Comparison of ENCODE assay signal across 1 cellular context in the genomic region with DNA sequence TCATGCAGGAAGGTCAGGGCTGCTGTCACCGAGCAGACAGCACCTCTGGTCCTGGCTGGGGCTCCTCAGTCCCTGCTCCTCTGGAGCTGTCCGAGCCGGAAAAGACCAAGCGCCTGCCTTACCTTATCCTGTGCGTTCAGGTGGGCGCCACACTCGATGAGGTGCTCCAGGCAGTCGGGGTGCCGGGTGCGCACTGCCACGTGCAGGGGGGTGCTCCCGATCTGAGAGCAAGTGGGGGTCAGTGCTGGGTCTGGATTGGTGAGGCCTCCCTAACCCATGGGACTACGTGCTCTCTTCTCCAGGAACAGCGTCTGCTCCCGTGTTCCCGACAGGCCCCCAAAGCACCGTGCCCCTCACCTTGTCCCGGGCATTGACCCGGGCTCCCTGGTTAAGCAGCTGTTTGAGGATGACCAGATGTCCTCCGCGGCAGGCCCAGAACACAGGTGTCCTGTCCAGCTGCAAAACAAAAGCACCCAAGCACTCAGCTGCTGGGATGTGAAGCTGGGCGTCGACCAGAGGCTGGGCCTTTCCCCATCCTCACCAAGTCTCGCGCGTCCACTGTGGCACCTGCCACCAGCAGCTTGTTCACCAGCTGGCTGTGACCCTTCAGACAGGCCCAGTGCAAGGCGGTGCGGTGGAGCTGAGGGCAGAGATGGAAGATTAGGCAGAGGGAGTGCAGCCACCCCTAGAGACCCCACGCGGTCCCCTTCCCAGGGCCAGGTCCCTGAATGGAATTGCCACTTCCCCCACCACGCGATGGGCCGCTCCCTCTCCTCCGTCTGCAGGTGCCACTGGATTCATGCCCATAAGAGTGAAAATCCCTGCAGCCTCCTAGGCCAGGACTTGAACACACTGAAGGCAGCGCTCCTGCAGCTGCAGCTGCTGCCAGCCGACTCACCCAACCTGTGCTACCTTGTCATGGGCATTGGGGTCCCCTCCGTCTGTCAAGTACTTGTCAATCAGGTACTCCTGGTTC.
TF ChIP-seq lines count a peak whose summit lies in the region.

No MANE protein-coding gene starts in this region.

TF ChIP-seq in HepG2, 621 proteins besides CTCF, POLR2A, EP300 and RAD21 (continued from another document and continues in another):
- TF ChIP-seq, protein P1, sequence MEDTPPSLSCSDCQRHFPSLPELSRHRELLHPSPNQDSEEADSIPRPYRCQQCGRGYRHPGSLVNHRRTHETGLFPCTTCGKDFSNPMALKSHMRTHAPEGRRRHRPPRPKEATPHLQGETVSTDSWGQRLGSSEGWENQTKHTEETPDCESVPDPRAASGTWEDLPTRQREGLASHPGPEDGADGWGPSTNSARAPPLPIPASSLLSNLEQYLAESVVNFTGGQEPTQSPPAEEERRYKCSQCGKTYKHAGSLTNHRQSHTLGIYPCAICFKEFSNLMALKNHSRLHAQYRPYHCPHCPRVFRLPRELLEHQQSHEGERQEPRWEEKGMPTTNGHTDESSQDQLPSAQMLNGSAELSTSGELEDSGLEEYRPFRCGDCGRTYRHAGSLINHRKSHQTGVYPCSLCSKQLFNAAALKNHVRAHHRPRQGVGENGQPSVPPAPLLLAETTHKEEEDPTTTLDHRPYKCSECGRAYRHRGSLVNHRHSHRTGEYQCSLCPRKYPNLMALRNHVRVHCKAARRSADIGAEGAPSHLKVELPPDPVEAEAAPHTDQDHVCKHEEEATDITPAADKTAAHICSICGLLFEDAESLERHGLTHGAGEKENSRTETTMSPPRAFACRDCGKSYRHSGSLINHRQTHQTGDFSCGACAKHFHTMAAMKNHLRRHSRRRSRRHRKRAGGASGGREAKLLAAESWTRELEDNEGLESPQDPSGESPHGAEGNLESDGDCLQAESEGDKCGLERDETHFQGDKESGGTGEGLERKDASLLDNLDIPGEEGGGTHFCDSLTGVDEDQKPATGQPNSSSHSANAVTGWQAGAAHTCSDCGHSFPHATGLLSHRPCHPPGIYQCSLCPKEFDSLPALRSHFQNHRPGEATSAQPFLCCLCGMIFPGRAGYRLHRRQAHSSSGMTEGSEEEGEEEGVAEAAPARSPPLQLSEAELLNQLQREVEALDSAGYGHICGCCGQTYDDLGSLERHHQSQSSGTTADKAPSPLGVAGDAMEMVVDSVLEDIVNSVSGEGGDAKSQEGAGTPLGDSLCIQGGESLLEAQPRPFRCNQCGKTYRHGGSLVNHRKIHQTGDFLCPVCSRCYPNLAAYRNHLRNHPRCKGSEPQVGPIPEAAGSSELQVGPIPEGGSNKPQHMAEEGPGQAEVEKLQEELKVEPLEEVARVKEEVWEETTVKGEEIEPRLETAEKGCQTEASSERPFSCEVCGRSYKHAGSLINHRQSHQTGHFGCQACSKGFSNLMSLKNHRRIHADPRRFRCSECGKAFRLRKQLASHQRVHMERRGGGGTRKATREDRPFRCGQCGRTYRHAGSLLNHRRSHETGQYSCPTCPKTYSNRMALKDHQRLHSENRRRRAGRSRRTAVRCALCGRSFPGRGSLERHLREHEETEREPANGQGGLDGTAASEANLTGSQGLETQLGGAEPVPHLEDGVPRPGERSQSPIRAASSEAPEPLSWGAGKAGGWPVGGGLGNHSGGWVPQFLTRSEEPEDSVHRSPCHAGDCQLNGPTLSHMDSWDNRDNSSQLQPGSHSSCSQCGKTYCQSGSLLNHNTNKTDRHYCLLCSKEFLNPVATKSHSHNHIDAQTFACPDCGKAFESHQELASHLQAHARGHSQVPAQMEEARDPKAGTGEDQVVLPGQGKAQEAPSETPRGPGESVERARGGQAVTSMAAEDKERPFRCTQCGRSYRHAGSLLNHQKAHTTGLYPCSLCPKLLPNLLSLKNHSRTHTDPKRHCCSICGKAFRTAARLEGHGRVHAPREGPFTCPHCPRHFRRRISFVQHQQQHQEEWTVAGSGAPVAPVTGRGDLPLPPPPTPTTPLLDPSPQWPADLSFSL (CRISPR knock-in tag; IDR thresholded peaks at IDR 0.05) = no peak
- TF ChIP-seq, protein P2, sequence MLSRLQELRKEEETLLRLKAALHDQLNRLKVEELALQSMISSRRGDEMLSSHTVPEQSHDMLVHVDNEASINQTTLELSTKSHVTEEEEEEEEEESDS (CRISPR knock-in tag; IDR thresholded peaks at IDR 0.05; ENCODE audit: borderline replicate concordance) = no peak
- no peak for TF ChIP-seq PTBP1 (IDR thresholded peaks at IDR 0.05; ENCODE audit: low read depth, low read length, poor library complexity, severe bottlenecking)
- TF ChIP-seq ZBTB38 (CRISPR knock-in tag; IDR thresholded peaks at IDR 0.05) = no peak
- no peak for TF ChIP-seq SALL2 (CRISPR knock-in tag; IDR thresholded peaks at IDR 0.05)
- no peak for TF ChIP-seq ZNF468 (CRISPR knock-in tag; IDR thresholded peaks at IDR 0.05)
- TF ChIP-seq ZMAT5 (CRISPR knock-in tag; IDR thresholded peaks at IDR 0.05; ENCODE audit: borderline replicate concordance, low read depth) = no peak
- TF ChIP-seq, protein P3, sequence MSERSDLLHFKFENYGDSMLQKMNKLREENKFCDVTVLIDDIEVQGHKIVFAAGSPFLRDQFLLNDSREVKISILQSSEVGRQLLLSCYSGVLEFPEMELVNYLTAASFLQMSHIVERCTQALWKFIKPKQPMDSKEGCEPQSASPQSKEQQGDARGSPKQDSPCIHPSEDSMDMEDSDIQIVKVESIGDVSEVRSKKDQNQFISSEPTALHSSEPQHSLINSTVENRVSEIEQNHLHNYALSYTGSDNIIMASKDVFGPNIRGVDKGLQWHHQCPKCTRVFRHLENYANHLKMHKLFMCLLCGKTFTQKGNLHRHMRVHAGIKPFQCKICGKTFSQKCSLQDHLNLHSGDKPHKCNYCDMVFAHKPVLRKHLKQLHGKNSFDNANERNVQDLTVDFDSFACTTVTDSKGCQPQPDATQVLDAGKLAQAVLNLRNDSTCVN (CRISPR knock-in tag; IDR thresholded peaks at IDR 0.05; ENCODE audit: borderline replicate concordance) = no peak
- TF ChIP-seq ZFX (CRISPR knock-in tag; IDR thresholded peaks at IDR 0.05; ENCODE audit: low read depth) = no peak
- TF ChIP-seq, protein P4, sequence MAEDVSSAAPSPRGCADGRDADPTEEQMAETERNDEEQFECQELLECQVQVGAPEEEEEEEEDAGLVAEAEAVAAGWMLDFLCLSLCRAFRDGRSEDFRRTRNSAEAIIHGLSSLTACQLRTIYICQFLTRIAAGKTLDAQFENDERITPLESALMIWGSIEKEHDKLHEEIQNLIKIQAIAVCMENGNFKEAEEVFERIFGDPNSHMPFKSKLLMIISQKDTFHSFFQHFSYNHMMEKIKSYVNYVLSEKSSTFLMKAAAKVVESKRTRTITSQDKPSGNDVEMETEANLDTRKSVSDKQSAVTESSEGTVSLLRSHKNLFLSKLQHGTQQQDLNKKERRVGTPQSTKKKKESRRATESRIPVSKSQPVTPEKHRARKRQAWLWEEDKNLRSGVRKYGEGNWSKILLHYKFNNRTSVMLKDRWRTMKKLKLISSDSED (CRISPR knock-in tag; IDR thresholded peaks at IDR 0.05) = no peak
- no peak for TF ChIP-seq FIP1L1 (IDR thresholded peaks at IDR 0.05; ENCODE audit: borderline replicate concordance, insufficient read depth, low read depth, low read length)
- no peak for TF ChIP-seq ZKSCAN8 (CRISPR knock-in tag; IDR thresholded peaks at IDR 0.05; ENCODE audit: borderline replicate concordance)
- TF ChIP-seq ZNF607 (CRISPR knock-in tag; IDR thresholded peaks at IDR 0.05; ENCODE audit: borderline replicate concordance) = no peak
- TF ChIP-seq, protein P5, sequence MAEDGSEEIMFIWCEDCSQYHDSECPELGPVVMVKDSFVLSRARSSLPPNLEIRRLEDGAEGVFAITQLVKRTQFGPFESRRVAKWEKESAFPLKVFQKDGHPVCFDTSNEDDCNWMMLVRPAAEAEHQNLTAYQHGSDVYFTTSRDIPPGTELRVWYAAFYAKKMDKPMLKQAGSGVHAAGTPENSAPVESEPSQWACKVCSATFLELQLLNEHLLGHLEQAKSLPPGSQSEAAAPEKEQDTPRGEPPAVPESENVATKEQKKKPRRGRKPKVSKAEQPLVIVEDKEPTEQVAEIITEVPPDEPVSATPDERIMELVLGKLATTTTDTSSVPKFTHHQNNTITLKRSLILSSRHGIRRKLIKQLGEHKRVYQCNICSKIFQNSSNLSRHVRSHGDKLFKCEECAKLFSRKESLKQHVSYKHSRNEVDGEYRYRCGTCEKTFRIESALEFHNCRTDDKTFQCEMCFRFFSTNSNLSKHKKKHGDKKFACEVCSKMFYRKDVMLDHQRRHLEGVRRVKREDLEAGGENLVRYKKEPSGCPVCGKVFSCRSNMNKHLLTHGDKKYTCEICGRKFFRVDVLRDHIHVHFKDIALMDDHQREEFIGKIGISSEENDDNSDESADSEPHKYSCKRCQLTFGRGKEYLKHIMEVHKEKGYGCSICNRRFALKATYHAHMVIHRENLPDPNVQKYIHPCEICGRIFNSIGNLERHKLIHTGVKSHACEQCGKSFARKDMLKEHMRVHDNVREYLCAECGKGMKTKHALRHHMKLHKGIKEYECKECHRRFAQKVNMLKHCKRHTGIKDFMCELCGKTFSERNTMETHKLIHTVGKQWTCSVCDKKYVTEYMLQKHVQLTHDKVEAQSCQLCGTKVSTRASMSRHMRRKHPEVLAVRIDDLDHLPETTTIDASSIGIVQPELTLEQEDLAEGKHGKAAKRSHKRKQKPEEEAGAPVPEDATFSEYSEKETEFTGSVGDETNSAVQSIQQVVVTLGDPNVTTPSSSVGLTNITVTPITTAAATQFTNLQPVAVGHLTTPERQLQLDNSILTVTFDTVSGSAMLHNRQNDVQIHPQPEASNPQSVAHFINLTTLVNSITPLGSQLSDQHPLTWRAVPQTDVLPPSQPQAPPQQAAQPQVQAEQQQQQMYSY (CRISPR knock-in tag; IDR thresholded peaks at IDR 0.05) = no peak
- TF ChIP-seq ZBTB10 (CRISPR knock-in tag; IDR thresholded peaks at IDR 0.05; ENCODE audit: borderline replicate concordance) = no peak
- TF ChIP-seq ZNF264 (CRISPR knock-in tag; IDR thresholded peaks at IDR 0.05) = no peak
- TF ChIP-seq, protein P6, sequence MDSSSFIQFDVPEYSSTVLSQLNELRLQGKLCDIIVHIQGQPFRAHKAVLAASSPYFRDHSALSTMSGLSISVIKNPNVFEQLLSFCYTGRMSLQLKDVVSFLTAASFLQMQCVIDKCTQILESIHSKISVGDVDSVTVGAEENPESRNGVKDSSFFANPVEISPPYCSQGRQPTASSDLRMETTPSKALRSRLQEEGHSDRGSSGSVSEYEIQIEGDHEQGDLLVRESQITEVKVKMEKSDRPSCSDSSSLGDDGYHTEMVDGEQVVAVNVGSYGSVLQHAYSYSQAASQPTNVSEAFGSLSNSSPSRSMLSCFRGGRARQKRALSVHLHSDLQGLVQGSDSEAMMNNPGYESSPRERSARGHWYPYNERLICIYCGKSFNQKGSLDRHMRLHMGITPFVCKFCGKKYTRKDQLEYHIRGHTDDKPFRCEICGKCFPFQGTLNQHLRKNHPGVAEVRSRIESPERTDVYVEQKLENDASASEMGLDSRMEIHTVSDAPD (CRISPR knock-in tag; IDR thresholded peaks at IDR 0.05) = no peak
- no peak for TF ChIP-seq HNF1B (CRISPR knock-in tag; IDR thresholded peaks at IDR 0.05)
- TF ChIP-seq FOSL2 (CRISPR knock-in tag; IDR thresholded peaks at IDR 0.05) = no peak
- TF ChIP-seq ZNF839 (CRISPR knock-in tag; IDR thresholded peaks at IDR 0.05; ENCODE audit: borderline replicate concordance) = no peak
- no peak for TF ChIP-seq POGZ (CRISPR knock-in tag; IDR thresholded peaks at IDR 0.05)
- no peak for TF ChIP-seq SAFB2 (CRISPR knock-in tag; IDR thresholded peaks at IDR 0.05; ENCODE audit: borderline replicate concordance, low read depth)
- no peak for TF ChIP-seq ZNF792 (CRISPR knock-in tag; IDR thresholded peaks at IDR 0.05)
- no peak for TF ChIP-seq GFI1 (CRISPR knock-in tag; IDR thresholded peaks at IDR 0.05; ENCODE audit: borderline replicate concordance)
- TF ChIP-seq NCOA2 (CRISPR knock-in tag; IDR thresholded peaks at IDR 0.05) = no peak
- TF ChIP-seq SP4 (CRISPR knock-in tag; IDR thresholded peaks at IDR 0.05) = 0 out of 2 replicates have a peak, but pooled peaks have one; percentile 19
- TF ChIP-seq MXD4 (CRISPR knock-in tag; IDR thresholded peaks at IDR 0.05) = no peak
- TF ChIP-seq CAMTA2 (CRISPR knock-in tag; IDR thresholded peaks at IDR 0.05; ENCODE audit: borderline replicate concordance) = no peak
